Comparison of ENCODE assay signal across 32 cellular contexts in the genomic region with DNA sequence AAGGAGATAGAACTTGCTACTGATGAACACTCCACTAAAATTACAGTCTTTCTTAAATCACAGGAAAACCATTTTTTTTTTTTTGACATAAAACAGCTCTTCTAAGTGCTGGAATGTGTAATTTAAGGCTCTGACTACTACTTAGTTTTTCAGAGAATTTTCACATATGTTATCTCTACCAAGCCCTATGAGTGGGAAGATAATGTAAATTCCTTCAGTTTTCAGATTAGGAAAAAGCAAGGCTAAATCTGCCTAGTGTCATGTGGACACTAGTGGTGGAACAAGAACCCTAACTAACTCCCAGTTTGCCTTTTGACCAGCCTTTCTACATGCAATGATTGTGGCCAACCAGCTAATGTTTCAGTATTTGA. TPM values are rescaled to one million over a fixed set of nuclear protein-coding genes. Genes with fewer than 3 reads are reported as not detected.
DNase-seq lines count a peak whose midpoint lies in the region; ATAC-seq and TF ChIP-seq lines count a peak whose summit lies in the region.
"Had no signal": no experiment of that assay in that cellular context is flagged by ENCODE, and none has a peak within 500 bp of the region (broad histone marks: within the 10 kb centered on the region; RNA-seq: fewer than 3 reads in every experiment).

No MANE protein-coding gene starts in this region.

- H3K27ac Mint-ChIP-seq in MCF 10A (ENCODE audit: low read depth, unreplicated experiment) = no peak overlapping the region
- H3K27ac Mint-ChIP-seq: activated T-cell treated with anti-CD3 and anti-CD28 coated beads, Interleukin-2, amount 50 U/mL, for 24 hours; B cell; CD8-positive, alpha-beta memory T cell; GM23338; nephron progenitor cell; stimulated activated naive CD8-positive, alpha-beta T cell treated with anti-CD3 and anti-CD28 coated beads, Interleukin-15, Interleukin-2, amounts not matched to agents 100 ng/mL and 50 ng/mL, for 24 hours had no signal

- no peaks in the 10 kb centered on the region for H3K36me3 Mint-ChIP-seq in MCF 10A (ENCODE audit: insufficient read depth, unreplicated experiment)

- H3K27me3 Mint-ChIP-seq in MCF 10A (ENCODE audit: insufficient read depth, unreplicated experiment) = no peaks in the 10 kb centered on the region

- H3K27ac ChIP-seq in 22Rv1 (peak overlapping the region; percentile 83), prostate gland (peak overlapping the region; percentile 21 to 25)
- H3K27ac ChIP-seq: adrenal gland, breast epithelium, pancreas had no signal

- DNase-seq in hepatic stellate cell (ENCODE audit: low spot score) (peak; percentile 10), prostate gland (ENCODE audit: low spot score) (no peak), SHP77 (lab: John Stamatoyannopoulos, UW) (no peak), GM19238 (ENCODE audit: insufficient read length, low spot score) (no peak), MCF 10A (ENCODE audit: unreplicated experiment) (no peak)
- DNase-seq in activated CD8-positive, alpha-beta memory T cell treated with anti-CD3 and anti-CD28 coated beads, Interleukin-2, amount 50 U/mL, for 4 hours = no peak
- DNase-seq: activated CD8-positive, alpha-beta memory T cell treated with anti-CD3 and anti-CD28 coated beads for 24 hours; activated gamma-delta T cell treated with Interleukin-2 at 50 U/mL for 16 hours; activated T-cell treated with anti-CD3 and anti-CD28 coated beads, Interleukin-2, amount 50 U/mL, for 24 hours; adrenal gland; CD8-positive, alpha-beta memory T cell; cortex of kidney; DMS153; left cardiac atrium; midbrain; MM.1S; NCI-H1436 treated with DMSO at 0.1 percent for 48 hours; NCI-H524; nephron progenitor cell; NK-92 treated with Interleukin-12 subunit alpha and Interleukin-12 subunit beta, amount 100 ng/mL, for 24 hours; pancreas; right cardiac atrium; SIG-M5; T-helper 1 cell had no signal

- intact Hi-C loops in prostate gland (cut with DNase I) (no loop called here), MCF 10A (cut with micrococcal nuclease) (no loop called here)

- no peaks in the 10 kb centered on the region for H3K27me3 ChIP-seq in prostate gland (replicated peaks; ENCODE audit: insufficient read depth)
- H3K27me3 ChIP-seq: adrenal gland, breast epithelium, pancreas had no signal

- H3K4me3 Mint-ChIP-seq in MCF 10A (ENCODE audit: unreplicated experiment) = no peak overlapping the region
- H3K4me3 Mint-ChIP-seq: activated T-cell treated with anti-CD3 and anti-CD28 coated beads, Interleukin-2, amount 50 U/mL, for 24 hours; B cell; CD8-positive, alpha-beta memory T cell; GM23338; nephron progenitor cell; stimulated activated naive CD8-positive, alpha-beta T cell treated with anti-CD3 and anti-CD28 coated beads, Interleukin-15, Interleukin-2, amounts not matched to agents 100 ng/mL and 50 ng/mL, for 24 hours had no signal

- H3K9me3 Mint-ChIP-seq in MCF 10A (ENCODE audit: unreplicated experiment) = no peaks in the 10 kb centered on the region
- H3K9me3 Mint-ChIP-seq: activated T-cell treated with anti-CD3 and anti-CD28 coated beads, Interleukin-2, amount 50 U/mL, for 24 hours; GM23338; nephron progenitor cell; stimulated activated naive CD8-positive, alpha-beta T cell treated with anti-CD3 and anti-CD28 coated beads, Interleukin-15, Interleukin-2, amounts not matched to agents 100 ng/mL and 50 ng/mL, for 24 hours had no signal

- POLR2A ChIA-PET in MCF 10A (lab: Yijun Ruan, JAX) = interaction anchor here (1.0 to 1.3 kb wide), 3 partner anchors 9 to 49 kb away, joined by 3 read pairs; no protein-coding TSS in a partner anchor

- peaks cover 3% of the 10 kb centered on the region for H3K4me1 ChIP-seq in prostate gland (replicated peaks)
- H3K4me1 ChIP-seq: adrenal gland, breast epithelium had no signal

- ATAC-seq in SK-N-SH treated with all-trans-retinoic acid at 6 μM for 48 hours = peak; percentile 56
- ATAC-seq: GM23338, K562, Panc1, right cardiac atrium had no signal

- no peak for TF ChIP-seq CTCF in 22Rv1 (IDR thresholded peaks at IDR 0.05)
- no peak for TF ChIP-seq CTCF in prostate gland (IDR thresholded peaks at IDR 0.05)
- no peak for TF ChIP-seq CTCF in MCF 10A (IDR thresholded peaks at IDR 0.05; ENCODE audit: unreplicated experiment)

- no peaks in the 10 kb centered on the region for H3K36me3 ChIP-seq in prostate gland
- H3K36me3 ChIP-seq: adrenal gland, breast epithelium, pancreas had no signal

- H3K9me3 ChIP-seq in prostate gland = no peaks in the 10 kb centered on the region
- H3K9me3 ChIP-seq: adrenal gland, breast epithelium, pancreas had no signal

- TF ChIP-seq POLR2A in prostate gland (IDR thresholded peaks at IDR 0.05) = no peak

- BruUV-seq in MCF 10A (replicated peaks; lab: Mats Ljungman, UMichigan) = no TSS peak

- H3K4me3 ChIP-seq in prostate gland = no peak overlapping the region
- H3K4me3 ChIP-seq: adrenal gland, breast epithelium, GM23338, K562, pancreas had no signal

- peaks cover 11% of the 10 kb centered on the region for H3K4me1 Mint-ChIP-seq in MCF 10A (ENCODE audit: insufficient read depth, unreplicated experiment)

- CTCF ChIA-PET in MCF 10A (lab: Yijun Ruan, JAX) = interaction anchor here (0.5 to 1.0 kb wide), 3 partner anchors 95 to 463 kb away, joined by 3 to 4 read pairs (median 3); no protein-coding TSS in a partner anchor

TF ChIP-seq in SK-N-SH treated with all-trans-retinoic acid at 6 μM for 48 hours, 23 proteins besides CTCF, POLR2A, EP300 and RAD21:
- TF ChIP-seq SNAI2 (CRISPR knock-in tag; IDR thresholded peaks at IDR 0.05) (no peak), BACH2 (CRISPR knock-in tag; IDR thresholded peaks at IDR 0.05; ENCODE audit: borderline replicate concordance) (no peak), TCF4 (CRISPR knock-in tag; IDR thresholded peaks at IDR 0.05; ENCODE audit: borderline replicate concordance) (no peak), ISL1 (CRISPR knock-in tag; IDR thresholded peaks at IDR 0.05) (peak; percentile 76)
- TF ChIP-seq, protein P1, sequence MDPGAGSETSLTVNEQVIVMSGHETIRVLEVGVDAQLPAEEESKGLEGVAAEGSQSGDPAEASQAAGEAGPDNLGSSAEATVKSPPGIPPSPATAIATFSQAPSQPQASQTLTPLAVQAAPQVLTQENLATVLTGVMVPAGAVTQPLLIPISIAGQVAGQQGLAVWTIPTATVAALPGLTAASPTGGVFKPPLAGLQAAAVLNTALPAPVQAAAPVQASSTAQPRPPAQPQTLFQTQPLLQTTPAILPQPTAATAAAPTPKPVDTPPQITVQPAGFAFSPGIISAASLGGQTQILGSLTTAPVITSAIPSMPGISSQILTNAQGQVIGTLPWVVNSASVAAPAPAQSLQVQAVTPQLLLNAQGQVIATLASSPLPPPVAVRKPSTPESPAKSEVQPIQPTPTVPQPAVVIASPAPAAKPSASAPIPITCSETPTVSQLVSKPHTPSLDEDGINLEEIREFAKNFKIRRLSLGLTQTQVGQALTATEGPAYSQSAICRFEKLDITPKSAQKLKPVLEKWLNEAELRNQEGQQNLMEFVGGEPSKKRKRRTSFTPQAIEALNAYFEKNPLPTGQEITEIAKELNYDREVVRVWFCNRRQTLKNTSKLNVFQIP (CRISPR knock-in tag; IDR thresholded peaks at IDR 0.05; ENCODE audit: borderline replicate concordance, low read depth) = no peak

RNA-seq across cellular contexts. Expression of a gene that starts 37.3 kb away (rescaled TPM):
- total RNA-seq in prostate gland (10 to 100 TPM; 31.0 to 98.6 TPM), MCF 10A (2022) (2.0 and 2.6 TPM in 2 replicates)
